ENCODE assay signal across 8 cellular contexts in the genomic region with DNA sequence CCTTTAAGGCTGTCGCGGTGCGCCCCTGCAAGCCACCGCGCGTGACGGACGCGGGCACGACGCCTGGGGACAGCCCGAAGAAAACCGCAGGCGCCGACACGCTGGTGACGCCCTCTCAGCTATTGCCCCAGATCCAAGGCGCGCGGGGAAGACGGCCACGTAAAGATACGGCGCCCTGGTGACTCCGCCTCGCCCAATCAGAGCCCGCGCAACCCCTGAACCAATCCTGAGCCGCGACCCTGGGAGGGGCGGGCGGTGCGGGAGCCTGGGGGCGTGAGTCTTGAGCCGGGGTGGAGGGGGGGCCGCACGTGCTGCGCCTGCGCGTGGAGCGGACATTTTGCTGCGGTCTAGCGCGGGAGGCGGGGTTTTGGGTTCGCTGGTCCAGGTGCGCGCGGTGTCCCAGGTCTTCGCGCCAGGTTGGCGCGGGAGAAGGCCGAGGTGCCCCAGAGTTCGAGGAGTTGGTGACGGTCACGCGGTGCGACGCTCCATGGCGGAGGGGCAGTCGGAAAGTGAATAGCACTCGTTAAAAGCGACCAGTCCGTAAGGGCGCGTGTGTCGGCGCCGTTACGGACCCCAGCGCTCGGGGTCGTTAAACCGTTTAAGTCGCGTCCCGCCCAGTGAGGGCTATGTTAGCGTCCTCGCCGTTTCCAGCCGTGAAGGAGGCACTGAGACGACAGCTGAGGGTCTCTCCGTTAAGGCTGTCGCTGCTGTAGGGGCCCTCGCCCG. TPM values are rescaled to one million over a fixed set of nuclear protein-coding genes. Genes with fewer than 3 reads are reported as not detected.
DNase-seq lines count a peak whose midpoint lies in the region; ATAC-seq, FAIRE-seq and TF ChIP-seq lines count a peak whose summit lies in the region.

No MANE protein-coding gene starts in this region.

- CTCF ChIA-PET in RWPE1 (lab: Yijun Ruan, JAX), result interaction anchor here (1.0 to 1.2 kb wide), 2 partner anchors 87 to 164 kb away, joined by 3 to 4 read pairs; no protein-coding TSS in a partner anchor

- peak overlapping the region; percentile 95 to 97 (median 97) for H3K4me3 Mint-ChIP-seq in nephron

- peak; percentile 98 for DNase-seq in ELF-1 (ENCODE audit: low read depth, low spot score)
- peak; percentile 98 for DNase-seq in H54 (ENCODE audit: insufficient read length, low spot score)
- peak; percentile 97 for DNase-seq in LoVo (ENCODE audit: low spot score)
- peak; percentile 100 for DNase-seq in RWPE1 (ENCODE audit: low spot score)
- peak; percentile 99 for DNase-seq in activated effector memory CD4-positive, alpha-beta T cell treated with Interleukin-2 at 50 U/mL for 16 hours
- peak; percentile 94 for DNase-seq in fibroblast of the aortic adventitia (ENCODE audit: low read depth)
- DNase-seq in stimulated activated naive CD8-positive, alpha-beta T cell treated with anti-CD3 and anti-CD28 coated beads, Interleukin-15, Interleukin-2, amounts not matched to agents 100 U/mL and 50 U/mL, for 24 hours, result peak; percentile 99

- H3K27ac Mint-ChIP-seq in nephron, result peak overlapping the region; percentile 89 to 96 (median 89)

- FAIRE-seq in H54 (lab: Jason Lieb, UNC), result peak; percentile 67

- H3K9me3 Mint-ChIP-seq in nephron, result no peaks in the 10 kb centered on the region

- peak overlapping the region; percentile 93 for H3K4me3 ChIP-seq in fibroblast of the aortic adventitia (ENCODE audit: low read depth, low read length)

- peaks cover 19% of the 10 kb centered on the region for H3K4me1 Mint-ChIP-seq in nephron

- ATAC-seq in stimulated activated naive CD8-positive, alpha-beta T cell treated with anti-CD3 and anti-CD28 coated beads, Interleukin-15, Interleukin-2, amounts not matched to agents 100 U/mL and 50 U/mL, for 24 hours, result peak; percentile 100

- no peaks in the 10 kb centered on the region for H3K27me3 Mint-ChIP-seq in nephron (ENCODE audit: low read depth)

- no peaks in the 10 kb centered on the region for H3K36me3 Mint-ChIP-seq in nephron (ENCODE audit: low read depth)

- POLR2A ChIA-PET in RWPE1 (lab: Yijun Ruan, JAX; ENCODE audit: low non-redundant PET), result interaction anchor here (0.5 to 0.8 kb wide), 4 partner anchors 9 to 97 kb away, joined by 3 to 5 read pairs (median 3); partner anchors contain the start of gene NCL

- peak overlapping the region; percentile 70 for H3K27ac ChIP-seq in RWPE1

- TF ChIP-seq CTCF in RWPE1 (conservative IDR thresholded peaks at IDR 0.05; ENCODE audit: low read depth) (no peak), fibroblast of the aortic adventitia (IDR thresholded peaks at IDR 0.05; ENCODE audit: insufficient read depth, low read length) (no peak), nephron (IDR thresholded peaks at IDR 0.05; ENCODE audit: unreplicated experiment in 3 of 3) (no peak)

- TF ChIP-seq POLR2A in H54 (IDR thresholded peaks at IDR 0.05; ENCODE audit: low read depth, low read length), result peak; percentile 81

RNA-seq across cellular contexts. Expression of gene NMUR1, which starts 15.9 kb away (rescaled TPM):
- total RNA-seq in fibroblast of the aortic adventitia (ENCODE audit: low replicate concordance), result not detected in 2 replicates

RNA-seq across cellular contexts. Expression of gene NCL, which starts 50.1 kb away (rescaled TPM):
- total RNA-seq in fibroblast of the aortic adventitia (ENCODE audit: low replicate concordance), result 167 and 437 TPM in 2 replicates

Comparison
In these comparisons a context has a peak if more than half of its experiments do, and no peak if none do; other contexts are left out.
1. Peak in every context shown above with its lines: DNase-seq, ATAC-seq, H3K4me3 ChIP-seq and H3K27ac ChIP-seq.